Comparison of ENCODE assay signal across 21 cellular contexts in genomic region chr13:78054152-78054551, GRCh38.
DNase-seq lines count a peak whose midpoint lies in the region; ATAC-seq and TF ChIP-seq lines count a peak whose summit lies in the region.
"Had no signal": no experiment of that assay in that cellular context is flagged by ENCODE, and none has a peak within 500 bp of the region (broad histone marks: within the 10 kb centered on the region; RNA-seq: fewer than 3 reads in every experiment).

No MANE protein-coding gene starts in this region.

- no peak overlapping the region for H3K4me3 ChIP-seq in right cardiac atrium (ENCODE audit: low read length)
- no peak overlapping the region for H3K4me3 ChIP-seq in heart left ventricle
- no peak overlapping the region for H3K4me3 ChIP-seq in gastroesophageal sphincter
- H3K4me3 ChIP-seq in osteoblast (ENCODE audit: insufficient read depth, low read length) = no peak overlapping the region
- H3K4me3 ChIP-seq: A549, Peyer's patch, SJSA1 had no signal

- H3K4me1 ChIP-seq in right cardiac atrium (ENCODE audit: control insufficient read depth, insufficient read depth, low read length) (no peaks in the 10 kb centered on the region), heart left ventricle (no peaks in the 10 kb centered on the region), gastroesophageal sphincter (peaks cover 2 to 16% (median 7%) of the 10 kb centered on the region in 3 donors), osteoblast (ENCODE audit: insufficient read depth, low read length) (no peaks in the 10 kb centered on the region)
- H3K4me1 ChIP-seq: A549, BE2C, Peyer's patch, SJSA1 had no signal

- no peaks in the 10 kb centered on the region for H3K36me3 ChIP-seq in heart left ventricle
- no peaks in the 10 kb centered on the region for H3K36me3 ChIP-seq in gastroesophageal sphincter
- no peaks in the 10 kb centered on the region for H3K36me3 ChIP-seq in osteoblast (ENCODE audit: insufficient read depth, low read length)
- H3K36me3 ChIP-seq: BE2C, Peyer's patch, SJSA1 had no signal

- peak; percentile 62 to 80 for ATAC-seq in right cardiac atrium
- ATAC-seq in heart left ventricle = no peak
- ATAC-seq in gastroesophageal sphincter = peak; percentile 62
- ATAC-seq: A549 had no signal

- 43% methylated on average over 3 of the region's 3 CpGs for WGBS in right cardiac atrium
- WGBS in heart left ventricle, 4 donors = 57 to 62% (median 61%) methylated on average over 3 of the region's 3 CpGs
- WGBS in gastroesophageal sphincter (ENCODE audit: low coverage in 1 of 2), 2 donors = 24 to 38% methylated on average over 2 to 3 of the region's 3 CpGs

- H2AFZ ChIP-seq in osteoblast (ENCODE audit: low read length) = no peak overlapping the region

- no peak for TF ChIP-seq CTCF in heart left ventricle (IDR thresholded peaks at IDR 0.05)
- no peak for TF ChIP-seq CTCF in gastroesophageal sphincter (IDR thresholded peaks at IDR 0.05)
- TF ChIP-seq CTCF in osteoblast (IDR thresholded peaks at IDR 0.05; ENCODE audit: extremely low read depth, low read depth, low read length) = no peak

- H4K20me1 ChIP-seq in osteoblast (ENCODE audit: insufficient read depth, low read length) = no peaks in the 10 kb centered on the region

- TF ChIP-seq POLR2A in heart left ventricle (IDR thresholded peaks at IDR 0.05) = no peak
- no peak for TF ChIP-seq POLR2A in gastroesophageal sphincter (IDR thresholded peaks at IDR 0.05)

- DNase-seq in right cardiac atrium (peak; percentile 24 to 76 (median 52)), heart left ventricle (no peak), osteoblast (ENCODE audit: insufficient read length, low spot score, missing footprints) (peak; percentile 23), NCI-H2227 (lab: John Stamatoyannopoulos, UW; ENCODE audit: unreplicated experiment) (no peak), NOMO-1 treated with dmso at 0.1 percent for 144 hours (lab: John Stamatoyannopoulos, UW; ENCODE audit: unreplicated experiment) (no peak), NCI-H2171 (lab: John Stamatoyannopoulos, UW) (no peak), GM19238 (ENCODE audit: insufficient read length, low spot score) (no peak)
- DNase-seq: BE2C; DMS53; GF-D8; H7; Kasumi-1; MM.1S; NCI-H1048; NCI-H1417 treated with DMSO at 0.1 percent for 48 hours; NCI-H187; NK-92 treated with Interleukin-12 subunit alpha and Interleukin-12 subunit beta, amount 100 ng/mL, for 24 hours; Peyer's patch had no signal

- H3K27ac ChIP-seq in right cardiac atrium (ENCODE audit: low read length) (no peak overlapping the region), heart left ventricle (no peak overlapping the region), gastroesophageal sphincter (no peak overlapping the region), osteoblast (ENCODE audit: low read depth, low read length) (no peak overlapping the region)
- H3K27ac ChIP-seq: A549, Peyer's patch, SJSA1 had no signal

- no peak for TF ChIP-seq EP300 in gastroesophageal sphincter (IDR thresholded peaks at IDR 0.05)

- H3K27me3 ChIP-seq in right cardiac atrium (ENCODE audit: control insufficient read depth, insufficient read depth) (no peaks in the 10 kb centered on the region), heart left ventricle (no peaks in the 10 kb centered on the region), gastroesophageal sphincter (no peaks in the 10 kb centered on the region), osteoblast (ENCODE audit: insufficient read depth, low read length) (no peaks in the 10 kb centered on the region)
- H3K27me3 ChIP-seq: BE2C, Peyer's patch, SJSA1 had no signal

- intact Hi-C loops in right cardiac atrium (cut with DNase I) = no loop called here
- intact Hi-C loops in heart left ventricle (cut with DNase I) = no loop called here

- H3K9me3 ChIP-seq in right cardiac atrium (ENCODE audit: control insufficient read depth, low read length) (no peaks in the 10 kb centered on the region), heart left ventricle (peaks cover 0 to 21% (median 0%) of the 10 kb centered on the region in 12 donors), gastroesophageal sphincter (no peaks in the 10 kb centered on the region), osteoblast (ENCODE audit: low read depth, low read length) (no peaks in the 10 kb centered on the region)
- H3K9me3 ChIP-seq: A549, BE2C, Peyer's patch had no signal

- no peaks in the 10 kb centered on the region for H3K79me2 ChIP-seq in osteoblast (ENCODE audit: insufficient read depth, low read length)

- H3K4me2 ChIP-seq in osteoblast (ENCODE audit: insufficient read depth, low read length) = no peak overlapping the region
- H3K4me2 ChIP-seq: A549 had no signal

Comparison
In these comparisons a context has a peak if more than half of its experiments do, and no peak if none do; other contexts are left out.
1. ATAC-seq: peak in right cardiac atrium (2 of 2) and gastroesophageal sphincter (single experiment); none in heart left ventricle (0 of 4).
2. DNase-seq: peak in right cardiac atrium (3 of 3) and osteoblast (single experiment); none in heart left ventricle (0 of 5), NCI-H2227 (single experiment), NOMO-1 treated with dmso at 0.1 percent for 144 hours (single experiment), NCI-H2171 (single experiment) and GM19238 (single experiment).